ENCODE assay signal across 25 cellular contexts in the genomic region with DNA sequence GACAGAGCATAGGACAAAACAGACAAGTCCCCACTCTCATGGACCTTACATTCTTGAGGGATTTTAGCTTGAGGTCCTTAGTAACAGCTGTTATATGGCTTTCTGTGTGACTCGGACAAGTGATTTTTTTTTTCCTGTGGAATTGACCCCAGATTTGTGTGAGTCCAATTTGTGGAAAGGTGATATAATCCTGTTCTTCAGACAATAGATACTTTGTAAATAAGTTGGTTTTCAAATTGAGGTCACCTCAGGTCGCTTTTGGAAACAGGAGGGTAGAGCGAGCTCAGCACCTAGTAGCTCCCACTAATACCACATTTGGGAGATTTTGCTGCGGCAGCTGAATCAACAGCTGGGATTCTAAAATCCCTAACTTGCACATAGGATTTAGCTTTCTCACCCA.
"Had no signal": no experiment of that assay in that cellular context is flagged by ENCODE, and none has a peak within 500 bp of the region (broad histone marks: within the 10 kb centered on the region; RNA-seq: fewer than 3 reads in every experiment).

No MANE protein-coding gene starts in this region.

- H3K4me3 ChIP-seq: left ventricle myocardium inferior, lung, mucosa of descending colon, pancreas, prostate gland, skin epidermis, stomach, testis, thyroid gland, transverse colon, upper lobe of left lung, vagina had no signal

- H3K27me3 ChIP-seq: stomach, testis, thyroid gland, transverse colon, upper lobe of left lung, vagina had no signal

- DNase-seq: islet precursor cell; left ventricle myocardium inferior; midbrain; mucosa of descending colon; naive thymus-derived CD4-positive, alpha-beta T cell; nucleus accumbens; pancreas; posterior cingulate gyrus; retina; right cardiac atrium; stimulated activated CD4-positive, alpha-beta T cell treated with anti-CD3 and anti-CD28 coated beads, Interleukin-12 subunit alpha, Interleukin-12 subunit beta, amount 100 ng/mL, for 4 hours; stimulated activated CD4-positive, alpha-beta T cell treated with anti-CD3 and anti-CD28 coated beads, Interleukin-15, amount 100 ng/mL, for 24 hours; stimulated activated CD4-positive, alpha-beta T cell treated with anti-CD3 and anti-CD28 coated beads, Interleukin-2, amount 100 ng/mL, for 24 hours; stimulated activated CD4-positive, alpha-beta T cell treated with anti-CD3 and anti-CD28 coated beads, Interleukin-4, amount 100 ng/mL, for 1 hour; stimulated activated naive B cell treated with anti-CD40 and anti-IgM and Interleukin-4, amounts not matched to agents 10 μg/mL and 1 μg/mL and 100 μg/mL, for 72 hours; stimulated activated naive CD8-positive, alpha-beta T cell treated with anti-CD3 and anti-CD28 coated beads, Interleukin-15, Interleukin-2, amounts not matched to agents 100 U/mL and 50 U/mL, for 24 hours; stomach; testis; thyroid gland; transverse colon; upper lobe of left lung had no signal

- H3K36me3 ChIP-seq: left ventricle myocardium inferior, pancreas, prostate gland, stomach, thyroid gland, transverse colon, upper lobe of left lung, vagina had no signal

- H3K27ac ChIP-seq: left ventricle myocardium inferior, pancreas, prostate gland, skin epidermis, stomach, testis, thyroid gland, transverse colon, upper lobe of left lung, vagina had no signal

- H3K9me3 ChIP-seq: left ventricle myocardium inferior, mucosa of descending colon, pancreas, prostate gland, stomach, testis, thyroid gland, transverse colon, upper lobe of left lung, vagina had no signal
